ENCODE assay signal across 2 cellular contexts in the genomic region with DNA sequence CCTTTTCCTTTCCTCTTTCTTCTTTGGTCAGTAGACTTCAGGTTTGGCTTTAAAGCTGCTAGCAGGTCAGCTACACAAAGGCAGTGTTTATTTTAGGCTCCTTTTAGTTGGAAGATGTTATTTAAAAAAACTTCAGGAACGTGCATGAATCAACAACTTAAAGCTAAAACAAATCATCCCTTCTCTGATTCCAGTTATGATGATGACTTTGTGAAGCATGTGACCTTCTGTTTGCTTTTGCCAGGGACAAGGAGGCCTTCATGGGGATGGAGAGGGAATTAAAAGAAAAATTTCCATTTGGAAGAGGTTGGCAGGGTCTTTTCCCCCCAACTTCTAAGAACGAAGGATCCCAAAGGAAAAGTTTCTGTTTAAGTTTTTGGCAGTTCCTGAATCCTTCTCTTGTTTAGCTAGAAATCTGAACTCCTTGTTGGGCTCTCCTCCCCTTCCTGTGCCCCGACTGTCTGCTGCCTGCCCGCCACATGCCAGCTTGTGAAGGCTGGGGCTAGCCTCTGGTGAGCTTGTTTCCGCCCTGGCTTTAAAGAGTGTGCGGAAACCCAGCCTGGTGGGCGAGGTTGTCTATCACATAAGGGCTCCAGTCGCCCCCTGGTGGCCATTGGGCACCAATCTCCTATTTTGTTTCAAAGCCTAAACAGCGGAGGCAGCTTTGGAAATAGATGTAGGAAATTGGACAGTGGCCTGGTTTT.
TF ChIP-seq lines count a peak whose summit lies in the region.

No MANE protein-coding gene starts in this region.

TF ChIP-seq in HCT116, 20 proteins besides CTCF, POLR2A, EP300 and RAD21:
- TF ChIP-seq ZNF274 (IDR thresholded peaks at IDR 0.05; ENCODE audit: low read depth, low read length), result no peak
- TF ChIP-seq POLR2AphosphoS5 (IDR thresholded peaks at IDR 0.05; ENCODE audit: low read depth, low read length), result no peak
- TF ChIP-seq, protein P1, sequence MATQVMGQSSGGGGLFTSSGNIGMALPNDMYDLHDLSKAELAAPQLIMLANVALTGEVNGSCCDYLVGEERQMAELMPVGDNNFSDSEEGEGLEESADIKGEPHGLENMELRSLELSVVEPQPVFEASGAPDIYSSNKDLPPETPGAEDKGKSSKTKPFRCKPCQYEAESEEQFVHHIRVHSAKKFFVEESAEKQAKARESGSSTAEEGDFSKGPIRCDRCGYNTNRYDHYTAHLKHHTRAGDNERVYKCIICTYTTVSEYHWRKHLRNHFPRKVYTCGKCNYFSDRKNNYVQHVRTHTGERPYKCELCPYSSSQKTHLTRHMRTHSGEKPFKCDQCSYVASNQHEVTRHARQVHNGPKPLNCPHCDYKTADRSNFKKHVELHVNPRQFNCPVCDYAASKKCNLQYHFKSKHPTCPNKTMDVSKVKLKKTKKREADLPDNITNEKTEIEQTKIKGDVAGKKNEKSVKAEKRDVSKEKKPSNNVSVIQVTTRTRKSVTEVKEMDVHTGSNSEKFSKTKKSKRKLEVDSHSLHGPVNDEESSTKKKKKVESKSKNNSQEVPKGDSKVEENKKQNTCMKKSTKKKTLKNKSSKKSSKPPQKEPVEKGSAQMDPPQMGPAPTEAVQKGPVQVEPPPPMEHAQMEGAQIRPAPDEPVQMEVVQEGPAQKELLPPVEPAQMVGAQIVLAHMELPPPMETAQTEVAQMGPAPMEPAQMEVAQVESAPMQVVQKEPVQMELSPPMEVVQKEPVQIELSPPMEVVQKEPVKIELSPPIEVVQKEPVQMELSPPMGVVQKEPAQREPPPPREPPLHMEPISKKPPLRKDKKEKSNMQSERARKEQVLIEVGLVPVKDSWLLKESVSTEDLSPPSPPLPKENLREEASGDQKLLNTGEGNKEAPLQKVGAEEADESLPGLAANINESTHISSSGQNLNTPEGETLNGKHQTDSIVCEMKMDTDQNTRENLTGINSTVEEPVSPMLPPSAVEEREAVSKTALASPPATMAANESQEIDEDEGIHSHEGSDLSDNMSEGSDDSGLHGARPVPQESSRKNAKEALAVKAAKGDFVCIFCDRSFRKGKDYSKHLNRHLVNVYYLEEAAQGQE (IDR thresholded peaks at IDR 0.05; ENCODE audit: low read depth), result no peak
- no peak for TF ChIP-seq JUND (IDR thresholded peaks at IDR 0.05)
- no peak for TF ChIP-seq ZFX (IDR thresholded peaks at IDR 0.05)
- TF ChIP-seq SP1 (IDR thresholded peaks at IDR 0.05; ENCODE audit: low read depth), result no peak
- no peak for TF ChIP-seq TCF7L2 (IDR thresholded peaks at IDR 0.05; ENCODE audit: borderline replicate concordance, extremely low read depth, insufficient read depth, insufficient read length)
- TF ChIP-seq, protein P2, sequence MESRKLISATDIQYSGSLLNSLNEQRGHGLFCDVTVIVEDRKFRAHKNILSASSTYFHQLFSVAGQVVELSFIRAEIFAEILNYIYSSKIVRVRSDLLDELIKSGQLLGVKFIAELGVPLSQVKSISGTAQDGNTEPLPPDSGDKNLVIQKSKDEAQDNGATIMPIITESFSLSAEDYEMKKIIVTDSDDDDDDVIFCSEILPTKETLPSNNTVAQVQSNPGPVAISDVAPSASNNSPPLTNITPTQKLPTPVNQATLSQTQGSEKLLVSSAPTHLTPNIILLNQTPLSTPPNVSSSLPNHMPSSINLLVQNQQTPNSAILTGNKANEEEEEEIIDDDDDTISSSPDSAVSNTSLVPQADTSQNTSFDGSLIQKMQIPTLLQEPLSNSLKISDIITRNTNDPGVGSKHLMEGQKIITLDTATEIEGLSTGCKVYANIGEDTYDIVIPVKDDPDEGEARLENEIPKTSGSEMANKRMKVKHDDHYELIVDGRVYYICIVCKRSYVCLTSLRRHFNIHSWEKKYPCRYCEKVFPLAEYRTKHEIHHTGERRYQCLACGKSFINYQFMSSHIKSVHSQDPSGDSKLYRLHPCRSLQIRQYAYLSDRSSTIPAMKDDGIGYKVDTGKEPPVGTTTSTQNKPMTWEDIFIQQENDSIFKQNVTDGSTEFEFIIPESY (IDR thresholded peaks at IDR 0.05; ENCODE audit: extremely low read depth, insufficient replicate concordance, low read length), result no peak
- TF ChIP-seq EZH2phosphoT487 (IDR thresholded peaks at IDR 0.05; ENCODE audit: borderline replicate concordance), result no peak
- no peak for TF ChIP-seq YY1 (IDR thresholded peaks at IDR 0.05; ENCODE audit: extremely low read depth, insufficient replicate concordance, low read depth, low read length)
- TF ChIP-seq, protein P3, sequence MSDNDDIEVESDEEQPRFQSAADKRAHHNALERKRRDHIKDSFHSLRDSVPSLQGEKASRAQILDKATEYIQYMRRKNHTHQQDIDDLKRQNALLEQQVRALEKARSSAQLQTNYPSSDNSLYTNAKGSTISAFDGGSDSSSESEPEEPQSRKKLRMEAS (IDR thresholded peaks at IDR 0.05), result no peak
- TF ChIP-seq SRF (IDR thresholded peaks at IDR 0.05; ENCODE audit: low read depth), result no peak
- TF ChIP-seq EZH2 (IDR thresholded peaks at IDR 0.05), result no peak
- TF ChIP-seq CBX3 (IDR thresholded peaks at IDR 0.05; ENCODE audit: low read depth), result no peak
- no peak for TF ChIP-seq CEBPB (IDR thresholded peaks at IDR 0.05; ENCODE audit: low read depth)
- no peak for TF ChIP-seq SIN3A (IDR thresholded peaks at IDR 0.05; ENCODE audit: low read depth)

TF ChIP-seq in HepG2, 621 proteins besides CTCF, POLR2A, EP300 and RAD21 (continues in another document):
- TF ChIP-seq KLF11 (CRISPR knock-in tag; IDR thresholded peaks at IDR 0.05), result no peak
- TF ChIP-seq, protein P4, sequence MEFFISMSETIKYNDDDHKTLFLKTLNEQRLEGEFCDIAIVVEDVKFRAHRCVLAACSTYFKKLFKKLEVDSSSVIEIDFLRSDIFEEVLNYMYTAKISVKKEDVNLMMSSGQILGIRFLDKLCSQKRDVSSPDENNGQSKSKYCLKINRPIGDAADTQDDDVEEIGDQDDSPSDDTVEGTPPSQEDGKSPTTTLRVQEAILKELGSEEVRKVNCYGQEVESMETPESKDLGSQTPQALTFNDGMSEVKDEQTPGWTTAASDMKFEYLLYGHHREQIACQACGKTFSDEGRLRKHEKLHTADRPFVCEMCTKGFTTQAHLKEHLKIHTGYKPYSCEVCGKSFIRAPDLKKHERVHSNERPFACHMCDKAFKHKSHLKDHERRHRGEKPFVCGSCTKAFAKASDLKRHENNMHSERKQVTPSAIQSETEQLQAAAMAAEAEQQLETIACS (CRISPR knock-in tag; IDR thresholded peaks at IDR 0.05), result no peak
- TF ChIP-seq, protein P5, sequence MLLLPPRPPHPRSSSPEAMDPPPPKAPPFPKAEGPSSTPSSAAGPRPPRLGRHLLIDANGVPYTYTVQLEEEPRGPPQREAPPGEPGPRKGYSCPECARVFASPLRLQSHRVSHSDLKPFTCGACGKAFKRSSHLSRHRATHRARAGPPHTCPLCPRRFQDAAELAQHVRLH (CRISPR knock-in tag; IDR thresholded peaks at IDR 0.05; ENCODE audit: borderline replicate concordance, low read depth), result peak; percentile 45; the same call in 1 of the 2 replicates
- TF ChIP-seq, protein P6, sequence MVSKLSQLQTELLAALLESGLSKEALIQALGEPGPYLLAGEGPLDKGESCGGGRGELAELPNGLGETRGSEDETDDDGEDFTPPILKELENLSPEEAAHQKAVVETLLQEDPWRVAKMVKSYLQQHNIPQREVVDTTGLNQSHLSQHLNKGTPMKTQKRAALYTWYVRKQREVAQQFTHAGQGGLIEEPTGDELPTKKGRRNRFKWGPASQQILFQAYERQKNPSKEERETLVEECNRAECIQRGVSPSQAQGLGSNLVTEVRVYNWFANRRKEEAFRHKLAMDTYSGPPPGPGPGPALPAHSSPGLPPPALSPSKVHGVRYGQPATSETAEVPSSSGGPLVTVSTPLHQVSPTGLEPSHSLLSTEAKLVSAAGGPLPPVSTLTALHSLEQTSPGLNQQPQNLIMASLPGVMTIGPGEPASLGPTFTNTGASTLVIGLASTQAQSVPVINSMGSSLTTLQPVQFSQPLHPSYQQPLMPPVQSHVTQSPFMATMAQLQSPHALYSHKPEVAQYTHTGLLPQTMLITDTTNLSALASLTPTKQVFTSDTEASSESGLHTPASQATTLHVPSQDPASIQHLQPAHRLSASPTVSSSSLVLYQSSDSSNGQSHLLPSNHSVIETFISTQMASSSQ (IDR thresholded peaks at IDR 0.05; ENCODE audit: low read depth), result no peak
- TF ChIP-seq, protein P6 (CRISPR knock-in tag; IDR thresholded peaks at IDR 0.05; ENCODE audit: borderline replicate concordance), result no peak
- TF ChIP-seq ZNF432 (CRISPR knock-in tag; IDR thresholded peaks at IDR 0.05; ENCODE audit: borderline replicate concordance), result no peak
- TF ChIP-seq PCBP1 (IDR thresholded peaks at IDR 0.05; ENCODE audit: borderline replicate concordance, low read depth, low read length), result no peak
- TF ChIP-seq HNF4G (IDR thresholded peaks at IDR 0.05; ENCODE audit: borderline replicate concordance, low read depth, low read length), result no peak
- peak; percentile 18; the same call in 1 of the 2 replicates for TF ChIP-seq HNF4G (CRISPR knock-in tag; IDR thresholded peaks at IDR 0.05; ENCODE audit: borderline replicate concordance, low read depth)
- TF ChIP-seq ZNF292 (CRISPR knock-in tag; IDR thresholded peaks at IDR 0.05; ENCODE audit: borderline replicate concordance, low read depth), result no peak
- TF ChIP-seq, protein P7, sequence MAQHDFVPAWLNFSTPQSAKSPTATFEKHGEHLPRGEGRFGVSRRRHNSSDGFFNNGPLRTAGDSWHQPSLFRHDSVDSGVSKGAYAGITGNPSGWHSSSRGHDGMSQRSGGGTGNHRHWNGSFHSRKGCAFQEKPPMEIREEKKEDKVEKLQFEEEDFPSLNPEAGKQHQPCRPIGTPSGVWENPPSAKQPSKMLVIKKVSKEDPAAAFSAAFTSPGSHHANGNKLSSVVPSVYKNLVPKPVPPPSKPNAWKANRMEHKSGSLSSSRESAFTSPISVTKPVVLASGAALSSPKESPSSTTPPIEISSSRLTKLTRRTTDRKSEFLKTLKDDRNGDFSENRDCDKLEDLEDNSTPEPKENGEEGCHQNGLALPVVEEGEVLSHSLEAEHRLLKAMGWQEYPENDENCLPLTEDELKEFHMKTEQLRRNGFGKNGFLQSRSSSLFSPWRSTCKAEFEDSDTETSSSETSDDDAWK (CRISPR knock-in tag; IDR thresholded peaks at IDR 0.05), result no peak
- TF ChIP-seq ZNF589 (CRISPR knock-in tag; conservative IDR thresholded peaks at IDR 0.05), result no peak
- no peak for TF ChIP-seq ZNF850 (CRISPR knock-in tag; conservative IDR thresholded peaks at IDR 0.05)
- no peak for TF ChIP-seq TGIF2 (CRISPR knock-in tag; IDR thresholded peaks at IDR 0.05)
- no peak for TF ChIP-seq ZNF335 (CRISPR knock-in tag; IDR thresholded peaks at IDR 0.05)
- no peak for TF ChIP-seq ZMYM2 (CRISPR knock-in tag; IDR thresholded peaks at IDR 0.05)
- TF ChIP-seq, protein P8, sequence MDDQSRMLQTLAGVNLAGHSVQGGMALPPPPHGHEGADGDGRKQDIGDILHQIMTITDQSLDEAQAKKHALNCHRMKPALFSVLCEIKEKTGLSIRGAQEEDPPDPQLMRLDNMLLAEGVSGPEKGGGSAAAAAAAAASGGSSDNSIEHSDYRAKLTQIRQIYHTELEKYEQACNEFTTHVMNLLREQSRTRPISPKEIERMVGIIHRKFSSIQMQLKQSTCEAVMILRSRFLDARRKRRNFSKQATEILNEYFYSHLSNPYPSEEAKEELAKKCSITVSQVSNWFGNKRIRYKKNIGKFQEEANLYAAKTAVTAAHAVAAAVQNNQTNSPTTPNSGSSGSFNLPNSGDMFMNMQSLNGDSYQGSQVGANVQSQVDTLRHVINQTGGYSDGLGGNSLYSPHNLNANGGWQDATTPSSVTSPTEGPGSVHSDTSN (CRISPR knock-in tag; IDR thresholded peaks at IDR 0.05; ENCODE audit: borderline replicate concordance), result no peak
- TF ChIP-seq SRY (CRISPR knock-in tag; IDR thresholded peaks at IDR 0.05), result no peak
- TF ChIP-seq ZNF34 (CRISPR knock-in tag; IDR thresholded peaks at IDR 0.05; ENCODE audit: borderline replicate concordance), result 0 out of 2 replicates have a peak, but pooled peaks have one; percentile 53
- TF ChIP-seq, protein P9, sequence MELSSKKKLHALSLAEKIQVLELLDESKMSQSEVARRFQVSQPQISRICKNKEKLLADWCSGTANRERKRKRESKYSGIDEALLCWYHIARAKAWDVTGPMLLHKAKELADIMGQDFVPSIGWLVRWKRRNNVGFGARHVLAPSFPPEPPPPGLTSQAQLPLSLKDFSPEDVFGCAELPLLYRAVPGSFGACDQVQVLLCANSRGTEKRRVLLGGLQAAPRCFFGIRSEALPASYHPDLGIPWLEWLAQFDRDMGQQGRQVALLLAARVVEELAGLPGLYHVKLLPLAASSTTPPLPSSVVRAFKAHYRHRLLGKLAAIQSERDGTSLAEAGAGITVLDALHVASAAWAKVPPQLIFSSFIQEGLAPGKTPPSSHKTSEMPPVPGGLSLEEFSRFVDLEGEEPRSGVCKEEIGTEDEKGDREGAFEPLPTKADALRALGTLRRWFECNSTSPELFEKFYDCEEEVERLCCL (CRISPR knock-in tag; IDR thresholded peaks at IDR 0.05; ENCODE audit: borderline replicate concordance), result no peak
- TF ChIP-seq SRF (IDR thresholded peaks at IDR 0.05; ENCODE audit: low read depth, low read length), result peak; percentile 70; the same call in 1 of the 2 replicates
- TF ChIP-seq ZNF556 (CRISPR knock-in tag; IDR thresholded peaks at IDR 0.05; ENCODE audit: borderline replicate concordance), result no peak
- TF ChIP-seq GATAD2A (CRISPR knock-in tag; IDR thresholded peaks at IDR 0.05), result peak; percentile 57; the same call in 1 of the 2 replicates
- TF ChIP-seq KLF6 (CRISPR knock-in tag; IDR thresholded peaks at IDR 0.05), result peak; percentile 77; the same call in 1 of the 2 replicates
- TF ChIP-seq STAG1 (CRISPR knock-in tag; IDR thresholded peaks at IDR 0.05), result peak; percentile 80
- TF ChIP-seq MXI1 (IDR thresholded peaks at IDR 0.05; ENCODE audit: borderline replicate concordance, low read depth, low read length), result 0 out of 3 replicates have a peak, but pooled peaks have one; percentile 15
